8 cellular contexts compared by ENCODE assay signal in genomic region chr1:27366411-27367159, GRCh38. TPM values are rescaled to one million over a fixed set of nuclear protein-coding genes. Genes with fewer than 3 reads are reported as not detected.
DNase-seq lines count a peak whose midpoint lies in the region; ATAC-seq and TF ChIP-seq lines count a peak whose summit lies in the region.

A gene with protein sequence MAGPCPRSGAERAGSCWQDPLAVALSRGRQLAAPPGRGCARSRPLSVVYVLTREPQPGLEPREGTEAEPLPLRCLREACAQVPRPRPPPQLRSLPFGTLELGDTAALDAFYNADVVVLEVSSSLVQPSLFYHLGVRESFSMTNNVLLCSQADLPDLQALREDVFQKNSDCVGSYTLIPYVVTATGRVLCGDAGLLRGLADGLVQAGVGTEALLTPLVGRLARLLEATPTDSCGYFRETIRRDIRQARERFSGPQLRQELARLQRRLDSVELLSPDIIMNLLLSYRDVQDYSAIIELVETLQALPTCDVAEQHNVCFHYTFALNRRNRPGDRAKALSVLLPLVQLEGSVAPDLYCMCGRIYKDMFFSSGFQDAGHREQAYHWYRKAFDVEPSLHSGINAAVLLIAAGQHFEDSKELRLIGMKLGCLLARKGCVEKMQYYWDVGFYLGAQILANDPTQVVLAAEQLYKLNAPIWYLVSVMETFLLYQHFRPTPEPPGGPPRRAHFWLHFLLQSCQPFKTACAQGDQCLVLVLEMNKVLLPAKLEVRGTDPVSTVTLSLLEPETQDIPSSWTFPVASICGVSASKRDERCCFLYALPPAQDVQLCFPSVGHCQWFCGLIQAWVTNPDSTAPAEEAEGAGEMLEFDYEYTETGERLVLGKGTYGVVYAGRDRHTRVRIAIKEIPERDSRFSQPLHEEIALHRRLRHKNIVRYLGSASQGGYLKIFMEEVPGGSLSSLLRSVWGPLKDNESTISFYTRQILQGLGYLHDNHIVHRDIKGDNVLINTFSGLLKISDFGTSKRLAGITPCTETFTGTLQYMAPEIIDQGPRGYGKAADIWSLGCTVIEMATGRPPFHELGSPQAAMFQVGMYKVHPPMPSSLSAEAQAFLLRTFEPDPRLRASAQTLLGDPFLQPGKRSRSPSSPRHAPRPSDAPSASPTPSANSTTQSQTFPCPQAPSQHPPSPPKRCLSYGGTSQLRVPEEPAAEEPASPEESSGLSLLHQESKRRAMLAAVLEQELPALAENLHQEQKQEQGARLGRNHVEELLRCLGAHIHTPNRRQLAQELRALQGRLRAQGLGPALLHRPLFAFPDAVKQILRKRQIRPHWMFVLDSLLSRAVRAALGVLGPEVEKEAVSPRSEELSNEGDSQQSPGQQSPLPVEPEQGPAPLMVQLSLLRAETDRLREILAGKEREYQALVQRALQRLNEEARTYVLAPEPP (N-terminal part only) (minus strand): TSS chr1:27366961. CDS start chr1:27366597, 364 bp downstream.

- DNase-seq in NCI-H2081 (lab: John Stamatoyannopoulos, UW) (peak; percentile 20 to 39), NCI-H2081 treated with DMSO at 0.1 percent for 48 hours (lab: John Stamatoyannopoulos, UW) (no peak), NCI-H82 treated with DMSO at 0.1 percent for 48 hours (lab: John Stamatoyannopoulos, UW; ENCODE audit: unreplicated experiment) (peak; percentile 62), fibroblast of pulmonary artery (ENCODE audit: low read depth) (peak; percentile 74), myocyte (ENCODE audit: low read depth) (peak; percentile 85)

- no peaks in the 10 kb centered on the region for H3K27me3 Mint-ChIP-seq in activated T-helper 17 cell treated with anti-CD3 and anti-CD28 coated beads, Interleukin-2, amount 50 U/mL, for 72 hours

- peak within 1 kb of the TSS; percentile 87 for H3K27ac Mint-ChIP-seq in activated T-helper 17 cell treated with anti-CD3 and anti-CD28 coated beads, Interleukin-2, amount 50 U/mL, for 72 hours

- H3K4me3 Mint-ChIP-seq in activated T-helper 17 cell treated with anti-CD3 and anti-CD28 coated beads, Interleukin-2, amount 50 U/mL, for 72 hours = peak within 1 kb of the TSS; percentile 94

- H3K4me1 Mint-ChIP-seq in activated T-helper 17 cell treated with anti-CD3 and anti-CD28 coated beads, Interleukin-2, amount 50 U/mL, for 72 hours = no peaks in the 10 kb centered on the region

- no peaks in the 10 kb centered on the region for H3K36me3 Mint-ChIP-seq in activated T-helper 17 cell treated with anti-CD3 and anti-CD28 coated beads, Interleukin-2, amount 50 U/mL, for 72 hours (ENCODE audit: low read depth)

- H3K4me1 ChIP-seq in thymus (ENCODE audit: control insufficient read depth, insufficient read depth, low read length) = peaks cover 10% of the 10 kb centered on the region

- 2% methylated on average over 67 of the region's 67 CpGs for WGBS in thymus

- H3K27ac ChIP-seq in thymus (ENCODE audit: low read depth) = peak within 1 kb of the TSS; percentile 82

- no peaks in the 10 kb centered on the region for H3K27me3 ChIP-seq in thymus (ENCODE audit: control insufficient read depth, insufficient read depth)

- peak; percentile 4 for TF ChIP-seq CTCF in fibroblast of pulmonary artery (IDR thresholded peaks at IDR 0.05; ENCODE audit: low read length, missing control alignments)

- no peaks in the 10 kb centered on the region for H3K9me3 Mint-ChIP-seq in activated T-helper 17 cell treated with anti-CD3 and anti-CD28 coated beads, Interleukin-2, amount 50 U/mL, for 72 hours

- H3K36me3 ChIP-seq in thymus (ENCODE audit: control insufficient read depth, insufficient read depth) = no peaks in the 10 kb centered on the region

- peak; percentile 26 for ATAC-seq in HG03469 (IDR thresholded peaks at IDR 0.05; ENCODE audit: unreplicated experiment)
- peak; percentile 54 for ATAC-seq in activated T-helper 17 cell treated with anti-CD3 and anti-CD28 coated beads, Interleukin-2, amount 50 U/mL, for 72 hours (replicated peaks)

- H3K4me3 ChIP-seq in fibroblast of pulmonary artery (replicated peaks; ENCODE audit: low read depth, low read length) (peak within 1 kb of the TSS; percentile 78), thymus (ENCODE audit: low read length) (peak within 1 kb of the TSS; percentile 57)

- no peaks in the 10 kb centered on the region for H3K9me3 ChIP-seq in thymus (ENCODE audit: control insufficient read depth)

RNA-seq across cellular contexts. Expression of the gene that starts here (rescaled TPM):
- total RNA-seq in activated T-helper 17 cell treated with anti-CD3 and anti-CD28 coated beads, Interleukin-2, amount 50 U/mL, for 72 hours = 10 to 100 TPM in 1 of 2 donors, 1 to 10 TPM in 1; 7.3 to 15.2 TPM
- total RNA-seq in myocyte = 26.0 and 29.3 TPM in 2 replicates
- polyA plus RNA-seq in myocyte (2012) = 34.7 TPM
- polyA plus RNA-seq in thymus = 45.0 TPM
